ENCODE assay signal across 11 cellular contexts in the genomic region with DNA sequence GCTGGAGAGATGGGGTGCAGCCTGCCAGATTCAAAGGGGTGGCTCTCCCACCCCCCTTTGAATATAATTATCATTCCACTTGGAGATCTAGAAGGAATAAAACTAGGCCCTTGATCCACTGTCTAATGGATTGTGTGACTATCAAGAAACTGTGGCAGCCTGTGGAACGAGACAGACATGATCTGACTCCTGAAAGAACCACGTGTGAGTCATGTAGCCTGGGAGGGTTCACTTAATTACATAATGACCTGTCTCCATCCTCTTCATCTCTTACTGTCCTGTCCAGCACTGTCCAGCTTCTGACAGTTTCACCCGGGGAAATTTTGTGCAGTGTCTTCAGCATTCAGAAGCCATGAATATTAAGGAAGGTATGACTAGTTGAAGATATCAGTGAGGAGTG.
"Had no signal": no experiment of that assay in that cellular context is flagged by ENCODE, and none has a peak within 500 bp of the region (broad histone marks: within the 10 kb centered on the region; RNA-seq: fewer than 3 reads in every experiment).

No MANE protein-coding gene starts in this region.

- ATAC-seq: gastrocnemius medialis, left ventricle myocardium superior, pancreas had no signal

- H3K9me3 ChIP-seq: gastrocnemius medialis, pancreas, thyroid gland had no signal

- H3K4me3 ChIP-seq: gastrocnemius medialis, pancreas, skin epidermis, thyroid gland had no signal

- H3K4me1 ChIP-seq: pancreas, thyroid gland had no signal

- DNase-seq: activated CD4-positive, alpha-beta T cell treated with anti-CD3 and anti-CD28 coated beads, Interleukin-2, amount 50 U/mL, for 4 hours; activated CD4-positive, CD25-positive, alpha-beta regulatory T cell treated with anti-CD3 and anti-CD28 coated beads, Interleukin-2, amount 50 U/mL, for 72 hours; activated T-cell treated with anti-CD3 and anti-CD28 coated beads, Interleukin-2, amount 50 U/mL, for 1 hour; brain microvascular endothelial cell; gastrocnemius medialis; left ventricle myocardium superior; mesendoderm; pancreas; retina had no signal

- H3K27ac ChIP-seq: brain microvascular endothelial cell, pancreas, skin epidermis, thyroid gland had no signal

- H3K27me3 ChIP-seq: gastrocnemius medialis, thyroid gland had no signal

- H3K36me3 ChIP-seq: brain microvascular endothelial cell, gastrocnemius medialis, pancreas, thyroid gland had no signal
